ENCODE assay signal across 8 cellular contexts in the genomic region with DNA sequence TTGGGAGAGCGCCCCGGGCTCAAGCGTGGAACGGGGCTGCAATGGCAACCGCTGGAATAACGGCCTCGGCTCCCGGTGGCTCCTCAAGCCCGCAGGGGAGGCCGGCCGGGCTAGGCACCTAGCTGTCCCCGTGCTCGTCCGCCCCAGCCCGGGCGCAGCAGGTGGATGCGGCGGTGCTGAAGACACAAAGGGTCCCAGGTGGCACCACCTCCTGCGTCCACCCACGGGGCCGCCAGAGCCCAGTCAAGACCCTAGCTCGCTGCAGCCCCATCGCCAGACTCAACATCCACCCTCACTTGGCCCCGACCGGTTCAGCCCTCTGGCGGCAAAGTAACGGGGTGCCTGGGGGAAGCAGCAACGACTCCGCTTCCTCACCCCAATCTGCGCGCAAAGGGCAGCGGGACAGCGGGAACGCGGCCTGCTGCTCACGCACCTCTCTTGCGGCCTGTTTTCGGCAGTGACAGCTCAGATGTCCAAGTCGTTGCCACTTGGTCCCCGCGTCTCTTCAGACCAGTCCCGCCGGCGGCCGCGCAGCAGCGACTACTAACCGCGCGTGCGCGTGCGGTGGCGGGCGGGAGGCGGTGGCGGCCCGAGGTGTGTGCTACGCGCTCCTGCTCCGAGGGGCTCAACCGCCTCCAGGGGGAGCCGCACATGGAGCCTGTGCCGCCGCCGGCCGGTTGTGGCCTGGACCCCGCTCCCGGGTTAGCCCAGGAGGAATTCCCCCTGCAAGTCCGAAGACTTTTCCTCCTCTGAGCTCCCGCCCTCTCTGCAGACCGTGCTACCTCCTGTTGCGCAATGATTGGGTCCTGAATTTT. TPM values are rescaled to one million over a fixed set of nuclear protein-coding genes. Genes with fewer than 3 reads are reported as not detected.
DNase-seq lines count a peak whose midpoint lies in the region; ATAC-seq and TF ChIP-seq lines count a peak whose summit lies in the region.

A gene with protein sequence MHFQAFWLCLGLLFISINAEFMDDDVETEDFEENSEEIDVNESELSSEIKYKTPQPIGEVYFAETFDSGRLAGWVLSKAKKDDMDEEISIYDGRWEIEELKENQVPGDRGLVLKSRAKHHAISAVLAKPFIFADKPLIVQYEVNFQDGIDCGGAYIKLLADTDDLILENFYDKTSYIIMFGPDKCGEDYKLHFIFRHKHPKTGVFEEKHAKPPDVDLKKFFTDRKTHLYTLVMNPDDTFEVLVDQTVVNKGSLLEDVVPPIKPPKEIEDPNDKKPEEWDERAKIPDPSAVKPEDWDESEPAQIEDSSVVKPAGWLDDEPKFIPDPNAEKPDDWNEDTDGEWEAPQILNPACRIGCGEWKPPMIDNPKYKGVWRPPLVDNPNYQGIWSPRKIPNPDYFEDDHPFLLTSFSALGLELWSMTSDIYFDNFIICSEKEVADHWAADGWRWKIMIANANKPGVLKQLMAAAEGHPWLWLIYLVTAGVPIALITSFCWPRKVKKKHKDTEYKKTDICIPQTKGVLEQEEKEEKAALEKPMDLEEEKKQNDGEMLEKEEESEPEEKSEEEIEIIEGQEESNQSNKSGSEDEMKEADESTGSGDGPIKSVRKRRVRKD (minus strand): TSS at position 545 of the 815 bp plus-strand sequence. CDS start 14,570 bp downstream, outside the sequence.

- WGBS in lung, 2 donors: 0 to 1% methylated on average over 47 to 73 of the region's 73 CpGs

- POLR2A ChIA-PET in activated CD4-positive, alpha-beta T cell treated with anti-CD3 and anti-CD28 coated beads, Interleukin-2, amount 10 ng/mL, durations not matched to agents 7 days and 5 days (lab: Charles Lee): no interaction called here

- H3K9me3 ChIP-seq in lung (ENCODE audit: control insufficient read depth in 2 of 2, insufficient read depth in 1 of 2, low read length in 1 of 2): no peaks in the 10 kb centered on the region

- peaks cover 10% of the 10 kb centered on the region for H3K4me1 Mint-ChIP-seq in activated CD4-positive, alpha-beta T cell treated with anti-CD3 and anti-CD28 coated beads, Interleukin-2, amount 10 ng/mL, durations not matched to agents 7 days and 5 days

- peak; percentile 88 for ATAC-seq in GM19023 (IDR thresholded peaks at IDR 0.05; ENCODE audit: unreplicated experiment)
- ATAC-seq in HG03159 (IDR thresholded peaks at IDR 0.05; ENCODE audit: unreplicated experiment): peak; percentile 85
- peak; percentile 80 for ATAC-seq in lung (ENCODE audit: insufficient read depth, low FRiP score)

- H3K27ac Mint-ChIP-seq in activated CD4-positive, alpha-beta T cell treated with anti-CD3 and anti-CD28 coated beads, Interleukin-2, amount 10 ng/mL, durations not matched to agents 7 days and 5 days: no peak within 1 kb of the TSS

- peak within 1 kb of the TSS in 1 of 2 donors; percentile 83 for H3K27ac ChIP-seq in lung (ENCODE audit: low read depth in 1 of 2, low read length in 1 of 2)

- H3K36me3 ChIP-seq in lung (ENCODE audit: control insufficient read depth in 2 of 2, insufficient read depth in 2 of 2, low read length in 2 of 2): peaks cover 0 to 2% of the 10 kb centered on the region in 2 donors

- H3K27me3 Mint-ChIP-seq in activated CD4-positive, alpha-beta T cell treated with anti-CD3 and anti-CD28 coated beads, Interleukin-2, amount 10 ng/mL, durations not matched to agents 7 days and 5 days: peaks cover 65% of the 10 kb centered on the region

- peaks cover 5% of the 10 kb centered on the region for H3K27me3 ChIP-seq in lung (ENCODE audit: control insufficient read depth, insufficient read depth)

- peak within 1 kb of the TSS; percentile 72 for H3K4me3 ChIP-seq in lung

- H3K36me3 Mint-ChIP-seq in activated CD4-positive, alpha-beta T cell treated with anti-CD3 and anti-CD28 coated beads, Interleukin-2, amount 10 ng/mL, durations not matched to agents 7 days and 5 days (ENCODE audit: low read depth): no peaks in the 10 kb centered on the region

- H3K4me3 Mint-ChIP-seq in activated CD4-positive, alpha-beta T cell treated with anti-CD3 and anti-CD28 coated beads, Interleukin-2, amount 10 ng/mL, durations not matched to agents 7 days and 5 days: peak within 1 kb of the TSS; percentile 70

- H3K9me3 Mint-ChIP-seq in activated CD4-positive, alpha-beta T cell treated with anti-CD3 and anti-CD28 coated beads, Interleukin-2, amount 10 ng/mL, durations not matched to agents 7 days and 5 days: no peaks in the 10 kb centered on the region

- TF ChIP-seq CTCF in AG09319 (IDR thresholded peaks at IDR 0.05; ENCODE audit: low read depth, low read length) (peak; percentile 39), lung (IDR thresholded peaks at IDR 0.05; ENCODE audit: control extremely low read depth, extremely low read depth) (peak; percentile 5)

- H3K4me1 ChIP-seq in lung (ENCODE audit: control insufficient read depth in 2 of 2, insufficient read depth in 2 of 2, low read length in 2 of 2): peaks cover 3 to 9% of the 10 kb centered on the region in 2 donors

- DNase-seq in AG09319 (ENCODE audit: extremely low read depth, low read depth) (no peak), NCI-H226 (peak; percentile 2), lung (ENCODE audit: low spot score) (peak; percentile 48)
- peak; percentile 54 for DNase-seq in activated CD4-positive, alpha-beta T cell treated with anti-CD3 and anti-CD28 coated beads, Interleukin-2, amount 10 ng/mL, durations not matched to agents 7 days and 5 days
- DNase-seq in effector CD8-positive, alpha-beta T cell (lab: John Stamatoyannopoulos, UW): peak; percentile 7
- DNase-seq in stimulated activated CD4-positive, alpha-beta T cell treated with anti-CD3 and anti-CD28 coated beads, TNF-alpha, amount 100 ng/mL, for 24 hours (ENCODE audit: low read depth in 3 of 3): peak; percentile 14 to 65 (median 36)

- CTCF ChIA-PET in activated CD4-positive, alpha-beta T cell treated with anti-CD3 and anti-CD28 coated beads, Interleukin-2, amount 10 ng/mL, durations not matched to agents 7 days and 5 days (lab: Charles Lee): interaction anchor here (0.6 to 0.8 kb wide), 2 partner anchors 32 to 54 kb away, joined by 3 to 4 read pairs; a partner anchor contains a TSS

RNA-seq across cellular contexts. Expression of the gene that starts here (rescaled TPM):
- total RNA-seq in activated CD4-positive, alpha-beta T cell treated with anti-CD3 and anti-CD28 coated beads, Interleukin-2, amount 10 ng/mL, durations not matched to agents 7 days and 5 days: under 1 TPM in 1 of 2 experiments, not detected in 1; 0.21 TPM
- total RNA-seq in lung: 1 to 10 TPM; 2.9 to 3.4 TPM
- 1 to 10 TPM in 1 of 2 donors, under 1 TPM in 1; 0.87 to 1.3 TPM for polyA plus RNA-seq in lung

Comparison
In these comparisons a context has a peak if more than half of its experiments do, and no peak if none do; other contexts are left out.
1. Peak in DNase-seq in activated CD4-positive, alpha-beta T cell treated with anti-CD3 and anti-CD28 coated beads, Interleukin-2, amount 10 ng/mL, durations not matched to agents 7 days and 5 days; RNA of the gene not detected or under 1 TPM.